ENCODE assay signal across 27 cellular contexts in genomic region chr15:37086120-37086519, GRCh38. TPM values are rescaled to one million over a fixed set of nuclear protein-coding genes. Genes with fewer than 3 reads are reported as not detected.
DNase-seq lines count a peak whose midpoint lies in the region; ATAC-seq, FAIRE-seq and TF ChIP-seq lines count a peak whose summit lies in the region.
"Had no signal": no experiment of that assay in that cellular context is flagged by ENCODE, and none has a peak within 500 bp of the region (broad histone marks: within the 10 kb centered on the region; RNA-seq: fewer than 3 reads in every experiment).

No MANE protein-coding gene starts in this region.

- H3K4me1 ChIP-seq in right atrium auricular region (peaks cover 0 to 59% of the 10 kb centered on the region in 2 donors), endothelial cell of umbilical vein (ENCODE audit: control insufficient read depth, extremely low read depth, insufficient read depth, low read length) (peaks cover 13% of the 10 kb centered on the region), neural progenitor cell (peaks cover 23% of the 10 kb centered on the region)
- H3K4me1 ChIP-seq: Peyer's patch had no signal

- H3K4me3 Mint-ChIP-seq in neural progenitor cell = no peak overlapping the region
- H3K4me3 Mint-ChIP-seq: activated T-cell treated with anti-CD3 and anti-CD28 coated beads, Interleukin-2, amount 50 U/mL, for 72 hours; CD8-positive, alpha-beta memory T cell; dendritic cell treated with granulocyte-macrophage colony-stimulating factor and Interleukin-4, amounts not matched to agents 40 ng/mL and 50 ng/mL, for 4 days; neural crest cell had no signal

- H3K27ac Mint-ChIP-seq in neural progenitor cell = no peak overlapping the region
- H3K27ac Mint-ChIP-seq: activated T-cell treated with anti-CD3 and anti-CD28 coated beads, Interleukin-2, amount 50 U/mL, for 72 hours; CD8-positive, alpha-beta memory T cell; dendritic cell treated with granulocyte-macrophage colony-stimulating factor and Interleukin-4, amounts not matched to agents 40 ng/mL and 50 ng/mL, for 4 days had no signal

- H4K20me1 ChIP-seq in endothelial cell of umbilical vein (replicated peaks; ENCODE audit: control insufficient read depth, extremely low read depth, insufficient read depth, low read length) (no peaks in the 10 kb centered on the region), neural progenitor cell (ENCODE audit: low read depth) (peaks cover 21% of the 10 kb centered on the region)

- ATAC-seq in left cardiac atrium (no peak), GM18907 (IDR thresholded peaks at IDR 0.05; ENCODE audit: unreplicated experiment) (no peak), HG02623 (IDR thresholded peaks at IDR 0.05; ENCODE audit: unreplicated experiment) (no peak)
- ATAC-seq: activated T-cell treated with anti-CD3 and anti-CD28 coated beads, Interleukin-2, amount 50 U/mL, for 72 hours; K562; lower lobe of right lung had no signal

- intact Hi-C loops in left cardiac atrium (cut with DNase I) (no loop called here), endothelial cell of umbilical vein (cut with micrococcal nuclease) (no loop called here)

- no peaks in the 10 kb centered on the region for H3K9me3 ChIP-seq in right atrium auricular region
- H3K9me3 ChIP-seq in endothelial cell of umbilical vein (replicated peaks; ENCODE audit: control insufficient read depth, insufficient read depth, low read length) = no peaks in the 10 kb centered on the region
- no peaks in the 10 kb centered on the region for H3K9me3 ChIP-seq in neural progenitor cell (ENCODE audit: low read depth)
- H3K9me3 ChIP-seq: HAP-1, lower lobe of right lung, MG63, Peyer's patch, testis had no signal

- H3K9ac ChIP-seq in endothelial cell of umbilical vein (replicated peaks; ENCODE audit: extremely low read depth, insufficient read depth, low read length) = no peak overlapping the region
- no peak overlapping the region for H3K9ac ChIP-seq in neural progenitor cell

- H3K4me1 Mint-ChIP-seq in neural progenitor cell = no peaks in the 10 kb centered on the region
- H3K4me1 Mint-ChIP-seq: CD8-positive, alpha-beta memory T cell had no signal

- no peak overlapping the region for H2AFZ ChIP-seq in endothelial cell of umbilical vein (ENCODE audit: low read depth, low read length)
- H2AFZ ChIP-seq in neural progenitor cell (replicated peaks) = no peak overlapping the region

- DNase-seq in right atrium auricular region (ENCODE audit: low spot score) (no peak), left cardiac atrium (no peak), endothelial cell of umbilical vein (ENCODE audit: low read depth, low spot score) (peak; percentile 20), neural progenitor cell (ENCODE audit: low spot score) (no peak), activated gamma-delta T cell treated with Interleukin-2 at 50 U/mL for 16 hours (no peak), SK-N-DZ (ENCODE audit: low spot score) (no peak)
- DNase-seq: activated CD4-positive, alpha-beta T cell treated with anti-CD3 and anti-CD28 coated beads, Interleukin-2, amount 50 U/mL, for 4 hours; activated naive CD4-positive, alpha-beta T cell treated with anti-CD3 and anti-CD28 coated beads, Interleukin-2, amount 50 U/mL, for 16 hours; activated T-cell treated with anti-CD3 and anti-CD28 coated beads, Interleukin-2, amount 50 U/mL, for 72 hours; CD8-positive, alpha-beta memory T cell; islet precursor cell; lower lobe of right lung; MG63; NCI-H2081; NCI-H345; Peyer's patch; posterior cingulate gyrus; stimulated activated naive CD4-positive, alpha-beta T cell treated with Interleukin-2 at 50 U/mL for 16 hours; T-helper 1 cell; testis had no signal

- peaks cover 6% of the 10 kb centered on the region for H3K36me3 Mint-ChIP-seq in neural progenitor cell
- H3K36me3 Mint-ChIP-seq: CD8-positive, alpha-beta memory T cell had no signal

- no peak overlapping the region for H3K4me3 ChIP-seq in right atrium auricular region
- H3K4me3 ChIP-seq in endothelial cell of umbilical vein (replicated peaks in 1 of 3; ENCODE audit: insufficient read depth in 1 of 3, low read depth in 1 of 3, low read length in 3 of 3) = no peak overlapping the region
- no peak overlapping the region for H3K4me3 ChIP-seq in neural progenitor cell
- H3K4me3 ChIP-seq: HAP-1, K562, lower lobe of right lung, MG63, Peyer's patch, testis had no signal

- no TSS peak for BruUV-seq in endothelial cell of umbilical vein (replicated peaks; lab: Mats Ljungman, UMichigan)

- no peak for TF ChIP-seq POLR2A in endothelial cell of umbilical vein (IDR thresholded peaks at IDR 0.05; ENCODE audit: low read depth, low read length)

- H3K27ac ChIP-seq in right atrium auricular region (peak overlapping the region; percentile 21 to 28), endothelial cell of umbilical vein (ENCODE audit: insufficient read depth, low read depth, low read length) (no peak overlapping the region), neural progenitor cell (no peak overlapping the region)
- H3K27ac ChIP-seq: lower lobe of right lung, Peyer's patch had no signal

- no peak overlapping the region for H3K4me2 ChIP-seq in endothelial cell of umbilical vein (ENCODE audit: insufficient read depth, low read length)
- H3K4me2 ChIP-seq in neural progenitor cell = peak overlapping the region; percentile 49

- FAIRE-seq in endothelial cell of umbilical vein (lab: Jason Lieb, UNC) = no peak
- FAIRE-seq: endometrium, K562 had no signal

- dilution Hi-C loops in endothelial cell of umbilical vein (cut with MboI; ENCODE audit: extremely low pct_ligation_motif_present, low sequenced_read_pairs) = no loop called here

- no peaks in the 10 kb centered on the region for H3K27me3 ChIP-seq in right atrium auricular region
- no peaks in the 10 kb centered on the region for H3K27me3 ChIP-seq in endothelial cell of umbilical vein (ENCODE audit: control insufficient read depth in 2 of 2, insufficient read depth in 2 of 2, low read length in 2 of 2)
- peaks cover 1% of the 10 kb centered on the region for H3K27me3 ChIP-seq in neural progenitor cell
- H3K27me3 ChIP-seq: MG63, Peyer's patch, testis had no signal

- no peaks in the 10 kb centered on the region for H3K79me2 ChIP-seq in endothelial cell of umbilical vein (ENCODE audit: control insufficient read depth, insufficient read depth, low read length)
- no peaks in the 10 kb centered on the region for H3K79me2 ChIP-seq in neural progenitor cell (ENCODE audit: low read depth)

- H3K9me3 Mint-ChIP-seq in neural progenitor cell = no peaks in the 10 kb centered on the region
- H3K9me3 Mint-ChIP-seq: activated T-cell treated with anti-CD3 and anti-CD28 coated beads, Interleukin-2, amount 50 U/mL, for 72 hours; CD8-positive, alpha-beta memory T cell; dendritic cell treated with granulocyte-macrophage colony-stimulating factor and Interleukin-4, amounts not matched to agents 40 ng/mL and 50 ng/mL, for 4 days; neural crest cell had no signal

- H3F3A ChIP-seq in neural progenitor cell (ENCODE audit: low read depth) = no peaks in the 10 kb centered on the region

- no peaks in the 10 kb centered on the region for H3K27me3 Mint-ChIP-seq in neural progenitor cell (ENCODE audit: insufficient read depth, low read depth)

- POLR2A ChIA-PET in endothelial cell of umbilical vein (lab: Charles Lee) = no interaction called here

- H3K9me1 ChIP-seq in endothelial cell of umbilical vein (replicated peaks; ENCODE audit: control insufficient read depth, extremely low read depth, insufficient read depth, low read length) = no peaks in the 10 kb centered on the region

- H3K36me3 ChIP-seq in right atrium auricular region (no peaks in the 10 kb centered on the region), endothelial cell of umbilical vein (ENCODE audit: control insufficient read depth in 2 of 2, extremely low read depth in 1 of 2, insufficient read depth in 2 of 2, low read length in 2 of 2) (peaks cover 0 to 10% of the 10 kb centered on the region in 2 experiments), neural progenitor cell (no peaks in the 10 kb centered on the region)
- H3K36me3 ChIP-seq: MG63 had no signal

- CTCF ChIA-PET in endothelial cell of umbilical vein (lab: Charles Lee) = interaction anchor here (1.0 to 1.9 kb wide), 4 partner anchors 9 to 1334 kb away, joined by 4 to 6 read pairs (median 4); no protein-coding TSS in a partner anchor

- TF ChIP-seq CTCF in right atrium auricular region (IDR thresholded peaks at IDR 0.05) (no peak), endothelial cell of umbilical vein (IDR thresholded peaks at IDR 0.05; ENCODE audit: extremely low read depth in 1 of 2, insufficient read depth in 1 of 2, low read depth in 1 of 2, low read length in 2 of 2) (no peak), neural progenitor cell (IDR thresholded peaks at IDR 0.05) (no peak)

TF ChIP-seq in endothelial cell of umbilical vein, 7 proteins besides CTCF, POLR2A, EP300 and RAD21:
- TF ChIP-seq EZH2 (IDR thresholded peaks at IDR 0.05; ENCODE audit: borderline replicate concordance, low read depth, low read length, severe bottlenecking) (no peak), MYC (IDR thresholded peaks at IDR 0.05; ENCODE audit: low read depth, low read length) (no peak), POLR2AphosphoS5 (IDR thresholded peaks at IDR 0.05; ENCODE audit: insufficient read depth, low read depth, low read length) (no peak), JUN (IDR thresholded peaks at IDR 0.05; ENCODE audit: borderline replicate concordance, insufficient read depth, insufficient read length, low read depth) (no peak), FOS (IDR thresholded peaks at IDR 0.05; ENCODE audit: borderline replicate concordance, insufficient read depth, low read length) (no peak)

RNA-seq across cellular contexts. Expression of gene MEIS2, which starts 14.2 kb away (rescaled TPM):
- 10 to 100 TPM; 24.3 to 29.8 TPM for total RNA-seq in right atrium auricular region
- 10 to 100 TPM; 21.1 to 21.5 TPM for total RNA-seq in left cardiac atrium
- 22.5 and 27.1 TPM in 2 replicates for total RNA-seq in endothelial cell of umbilical vein
- polyA plus RNA-seq in endothelial cell of umbilical vein = 26.2 and 28.4 TPM in 2 replicates
- polyA plus RNA-seq in endothelial cell of umbilical vein (2011; cell fraction: cytosol; rRNA removed) = 25.7 and 32.1 TPM in 2 replicates
- polyA plus RNA-seq in endothelial cell of umbilical vein (2011; cell fraction: nucleus; rRNA removed) = 56.8 and 67.4 TPM in 2 replicates
- 21.0 and 23.7 TPM in 2 replicates for polyA plus RNA-seq in endothelial cell of umbilical vein (2012)
- 42.7 and 61.4 TPM in 2 replicates for polyA minus RNA-seq in endothelial cell of umbilical vein
- polyA minus RNA-seq in endothelial cell of umbilical vein (2011; cell fraction: cytosol; rRNA and poly(A)+ RNA removed) = 6.8 TPM
- polyA minus RNA-seq in endothelial cell of umbilical vein (2011; cell fraction: nucleus; rRNA and poly(A)+ RNA removed) = 122 and 143 TPM in 2 replicates
- total RNA-seq in neural progenitor cell (ENCODE audit: low replicate concordance) = 18.3 and 21.5 TPM in 2 replicates
- polyA plus RNA-seq in SK-N-DZ (2014; cell fraction: cytosol; rRNA removed) = 133 and 168 TPM in 2 replicates
- polyA plus RNA-seq in SK-N-DZ (2014; cell fraction: nucleus; rRNA removed) = 136 and 171 TPM in 2 replicates
- total RNA-seq: CD8-positive, alpha-beta memory T cell had no signal
- polyA plus RNA-seq: CD8-positive, alpha-beta memory T cell had no signal

Comparison
In these comparisons a context has a peak if more than half of its experiments do, and no peak if none do; other contexts are left out.
1. H3K27ac ChIP-seq: peak in right atrium auricular region (2 of 2); none in endothelial cell of umbilical vein (single experiment) and neural progenitor cell (single experiment).